ENCODE assay signal across 24 cellular contexts in the genomic region with DNA sequence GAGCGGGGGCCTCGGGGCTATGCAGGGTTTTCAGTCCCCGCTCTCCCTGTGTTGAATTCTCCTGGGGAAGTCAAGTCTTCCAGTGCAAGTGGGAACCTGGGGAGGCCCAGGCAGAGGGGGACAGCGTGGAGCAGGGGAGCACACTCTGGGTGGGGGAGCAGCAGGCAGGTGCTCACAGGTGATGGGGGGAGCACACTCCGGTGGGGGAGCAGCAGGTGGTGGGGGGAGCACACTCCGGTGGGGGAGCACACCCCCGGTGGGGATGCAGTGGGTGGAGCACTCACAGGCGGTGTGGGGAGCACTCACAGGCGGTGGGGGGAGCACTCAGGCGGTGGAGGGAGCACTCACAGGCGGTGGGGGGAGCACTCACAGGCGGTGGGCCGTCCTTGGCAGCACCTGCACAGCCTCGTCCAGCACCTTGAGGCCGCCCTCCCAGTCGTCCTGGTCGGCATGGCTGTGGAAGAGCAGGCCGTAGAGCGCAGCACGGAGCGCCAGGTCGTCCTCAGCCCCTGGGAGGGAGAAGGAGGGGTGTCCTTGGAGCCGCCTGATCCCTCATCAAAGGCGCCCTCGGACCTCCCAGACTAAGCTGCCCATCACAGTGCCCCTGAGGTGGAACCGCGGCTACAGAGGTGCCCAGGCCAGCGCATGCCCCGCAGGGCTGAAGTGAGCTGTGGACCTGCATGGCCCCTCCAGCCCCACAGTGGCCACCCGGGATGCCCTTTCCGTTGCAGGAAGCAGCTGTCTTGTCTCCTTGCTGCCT. TPM values are rescaled to one million over a fixed set of nuclear protein-coding genes. Genes with fewer than 3 reads are reported as not detected.
DNase-seq lines count a peak whose midpoint lies in the region; ATAC-seq and TF ChIP-seq lines count a peak whose summit lies in the region.
"Had no signal": no experiment of that assay in that cellular context is flagged by ENCODE, and none has a peak within 500 bp of the region (broad histone marks: within the 10 kb centered on the region; RNA-seq: fewer than 3 reads in every experiment).

No MANE protein-coding gene starts in this region.

- H3K4me3 ChIP-seq in right atrium auricular region (no peak overlapping the region), osteoblast (ENCODE audit: insufficient read depth, low read length) (no peak overlapping the region), upper lobe of right lung (no peak overlapping the region)
- H3K4me3 ChIP-seq: breast epithelium, hepatocyte, psoas muscle had no signal

- H2AFZ ChIP-seq in osteoblast (ENCODE audit: low read length) = no peak overlapping the region
- H2AFZ ChIP-seq: hepatocyte had no signal

- H4K20me1 ChIP-seq in osteoblast (ENCODE audit: insufficient read depth, low read length) = no peaks in the 10 kb centered on the region

- H3K27me3 ChIP-seq in right atrium auricular region (no peaks in the 10 kb centered on the region), osteoblast (ENCODE audit: insufficient read depth, low read length) (peaks cover 27% of the 10 kb centered on the region), upper lobe of right lung (peaks cover 18% of the 10 kb centered on the region)
- H3K27me3 ChIP-seq: hepatocyte had no signal

- no peaks in the 10 kb centered on the region for H3K79me2 ChIP-seq in osteoblast (ENCODE audit: insufficient read depth, low read length)
- H3K79me2 ChIP-seq: hepatocyte had no signal

- DNase-seq in Right ventricle myocardium superior (peak; percentile 34), right atrium auricular region (ENCODE audit: low spot score) (no peak), left ventricle myocardium superior (peak; percentile 15), osteoblast (ENCODE audit: insufficient read length, low spot score, missing footprints) (peak; percentile 39), upper lobe of right lung (peak; percentile 63), GM19238 (ENCODE audit: insufficient read length, low spot score) (no peak), putamen (ENCODE audit: low spot score) (no peak)
- DNase-seq: activated CD4-positive, alpha-beta T cell treated with anti-CD3 and anti-CD28 coated beads for 1 hour; activated CD8-positive, alpha-beta memory T cell treated with anti-CD3 and anti-CD28 coated beads, Interleukin-2, amount 50 U/mL, for 48 hours; BE2C; effector CD4-positive, alpha-beta T cell; NCI-H1417 treated with DMSO at 0.1 percent for 48 hours; NCI-H2029 treated with DMSO at 0.1 percent for 48 hours; NCI-H2227 treated with DMSO at 0.1 percent for 48 hours; stimulated activated naive CD4-positive, alpha-beta T cell; T-helper 2 cell had no signal

- intact Hi-C loops in Right ventricle myocardium superior (cut with DNase I) (no loop called here), left ventricle myocardium superior (cut with micrococcal nuclease) (no loop called here), upper lobe of right lung (cut with DNase I) (no loop called here)

- H3K27ac ChIP-seq in right atrium auricular region = no peak overlapping the region
- H3K27ac ChIP-seq in osteoblast (ENCODE audit: low read depth, low read length) = no peak overlapping the region
- H3K27ac ChIP-seq in upper lobe of right lung = no peak overlapping the region
- H3K27ac ChIP-seq: breast epithelium, hepatocyte, psoas muscle had no signal

- H3K4me2 ChIP-seq in osteoblast (ENCODE audit: insufficient read depth, low read length) = no peak overlapping the region
- H3K4me2 ChIP-seq: hepatocyte had no signal

- H3K36me3 ChIP-seq in right atrium auricular region (no peaks in the 10 kb centered on the region), osteoblast (ENCODE audit: insufficient read depth, low read length) (no peaks in the 10 kb centered on the region), upper lobe of right lung (no peaks in the 10 kb centered on the region)
- H3K36me3 ChIP-seq: BE2C, breast epithelium had no signal

- TF ChIP-seq CTCF in right atrium auricular region (IDR thresholded peaks at IDR 0.05) (no peak), osteoblast (IDR thresholded peaks at IDR 0.05; ENCODE audit: extremely low read depth, low read depth, low read length) (no peak), upper lobe of right lung (IDR thresholded peaks at IDR 0.05) (no peak)

- H3K9me3 ChIP-seq in right atrium auricular region (no peaks in the 10 kb centered on the region), osteoblast (ENCODE audit: low read depth, low read length) (no peaks in the 10 kb centered on the region), upper lobe of right lung (no peaks in the 10 kb centered on the region)
- H3K9me3 ChIP-seq: BE2C, breast epithelium, psoas muscle had no signal

- ATAC-seq in Right ventricle myocardium superior (ENCODE audit: poor library complexity) (no peak), left ventricle myocardium superior (no peak), upper lobe of right lung (peak; percentile 5), HG03439 (IDR thresholded peaks at IDR 0.05; ENCODE audit: unreplicated experiment) (no peak)
- ATAC-seq: activated CD8-positive, alpha-beta T cell treated with anti-CD3 and anti-CD28 coated beads for 36 hours; activated T-helper 17 cell treated with anti-CD3 and anti-CD28 coated beads, Interleukin-2, amount 50 U/mL, for 72 hours; psoas muscle had no signal

- no peaks in the 10 kb centered on the region for H3K4me1 ChIP-seq in right atrium auricular region
- no peaks in the 10 kb centered on the region for H3K4me1 ChIP-seq in osteoblast (ENCODE audit: insufficient read depth, low read length)
- no peaks in the 10 kb centered on the region for H3K4me1 ChIP-seq in upper lobe of right lung
- H3K4me1 ChIP-seq: BE2C, breast epithelium, psoas muscle had no signal

RNA-seq across cellular contexts. Expression of gene CFAP46, which starts 56.7 kb away (rescaled TPM):
- total RNA-seq in Right ventricle myocardium superior (1.9 TPM), right atrium auricular region (1 to 10 TPM in 1 of 2 donors, under 1 TPM in 1; 0.35 to 1.5 TPM), left ventricle myocardium superior (1.5 TPM), osteoblast (under 0.01 and 0.29 TPM in 2 replicates), upper lobe of right lung (0.52 TPM)
- total RNA-seq: activated T-helper 17 cell treated with anti-CD3 and anti-CD28 coated beads, Interleukin-2, amount 50 U/mL, for 72 hours; LHCN-M2; skeletal muscle tissue had no signal

Comparison
In these comparisons a context has a peak if more than half of its experiments do, and no peak if none do; other contexts are left out.
1. DNase-seq: peak in Right ventricle myocardium superior (single experiment), left ventricle myocardium superior (single experiment), osteoblast (single experiment) and upper lobe of right lung (single experiment); none in right atrium auricular region (single experiment), GM19238 (single experiment) and putamen (single experiment).